In genomic region chr22:31488346-31488883, GRCh38 we compare ENCODE assay signal across 8 cellular contexts. TPM values are rescaled to one million over a fixed set of nuclear protein-coding genes. Genes with fewer than 3 reads are reported as not detected.
DNase-seq lines count a peak whose midpoint lies in the region; ATAC-seq, FAIRE-seq and TF ChIP-seq lines count a peak whose summit lies in the region.

No MANE protein-coding gene starts in this region.

- peak overlapping the region; percentile 97 to 100; a peak in 5 of 6 replicates for H3K27ac ChIP-seq in A549
- H3K27ac ChIP-seq in mesodermal cell (ENCODE audit: low read depth, low read length, severe bottlenecking) = no peak overlapping the region

- H3K27me3 ChIP-seq in HAP-1 (ENCODE audit: low read depth) = no peaks in the 10 kb centered on the region

- in situ Hi-C loops in HAP-1 (cut with MboI; ENCODE audit: low sequenced_read_pairs) = no loop called here
- in situ Hi-C loops in astrocyte of the spinal cord (cut with HindIII; ENCODE audit: low sequenced_read_pairs) = no loop called here

- H3K4me2 ChIP-seq in A549 = peak overlapping the region; percentile 86

- TF ChIP-seq CTCF in A549 (IDR thresholded peaks at IDR 0.05) (no peak), astrocyte of the spinal cord (IDR thresholded peaks at IDR 0.05; ENCODE audit: low read depth, low read length) (no peak)

- POLR2A ChIA-PET in A549 (lab: Yijun Ruan, JAX) = no interaction called here

- CTCF ChIA-PET in A549 (lab: Yijun Ruan, JAX) = interaction anchor here (0.8 to 1.2 kb wide), 4 partner anchors 21 to 482 kb away, joined by 3 to 4 read pairs (median 3); no protein-coding TSS in a partner anchor

- no peak for FAIRE-seq in A549 (lab: Jason Lieb, UNC)

- H3K36me3 ChIP-seq in HAP-1 (replicated peaks) (peaks cover 45% of the 10 kb centered on the region), mesodermal cell (ENCODE audit: control insufficient read depth, insufficient read depth, low read length) (peaks cover 45% of the 10 kb centered on the region)

- no peak for TF ChIP-seq EP300 in A549 (IDR thresholded peaks at IDR 0.05)

- H3K4me3 ChIP-seq in A549 (peak overlapping the region; percentile 97), HAP-1 (peak overlapping the region; percentile 86), astrocyte of the spinal cord (ENCODE audit: low read depth, low read length) (peak overlapping the region; percentile 89), mesodermal cell (ENCODE audit: extremely low read depth, insufficient read depth, low read length, poor library complexity, severe bottlenecking) (peak overlapping the region; percentile 77)

- 26% methylated on average over 6 of the region's 6 CpGs for WGBS in A549 (ENCODE audit: missing lambda C conversion rate)
- 86 to 88% methylated on average over 2 to 3 of the region's 6 CpGs for WGBS in mesodermal cell (ENCODE audit: insufficient coverage in 2 of 2), 2 experiments

- TF ChIP-seq RAD21 in A549 (conservative IDR thresholded peaks at IDR 0.05 in 1 of 2, IDR thresholded peaks at IDR 0.05 in 1 of 2) = no peak

- H3K9me3 ChIP-seq in A549 (no peaks in the 10 kb centered on the region), HAP-1 (no peaks in the 10 kb centered on the region), mesodermal cell (ENCODE audit: control insufficient read depth, low read length) (no peaks in the 10 kb centered on the region)

- H3K4me1 ChIP-seq in A549 = peaks cover 16% of the 10 kb centered on the region
- H3K4me1 ChIP-seq in HAP-1 = peaks cover 13% of the 10 kb centered on the region; the same call in 1 of the 2 replicates
- peaks cover 10% of the 10 kb centered on the region for H3K4me1 ChIP-seq in mesodermal cell (ENCODE audit: control insufficient read depth, insufficient read depth, low read length, poor library complexity, severe bottlenecking)

- DNase-seq in A549 (ENCODE audit: low read depth in 1 of 2, low spot score in 1 of 2) = no peak
- DNase-seq in HAP-1 (ENCODE audit: low spot score in 2 of 2) = no peak
- no peak for DNase-seq in astrocyte of the spinal cord (ENCODE audit: low read depth, low spot score)
- no peak for DNase-seq in GM03348 (ENCODE audit: low spot score)
- no peak for DNase-seq in COR-L47 (lab: John Stamatoyannopoulos, UW)
- no peak for DNase-seq in glomerular visceral epithelial cell (ENCODE audit: extremely low spot score)

- TF ChIP-seq POLR2A in A549 (IDR thresholded peaks at IDR 0.05; ENCODE audit: low read length) = no peak

- no peak for ATAC-seq in A549
- no peak for ATAC-seq in HG02870 (IDR thresholded peaks at IDR 0.05; ENCODE audit: unreplicated experiment)

TF ChIP-seq in A549, 52 proteins besides CTCF, POLR2A, EP300 and RAD21:
- TF ChIP-seq CBX8 (IDR thresholded peaks at IDR 0.05) (no peak), RNF2 (IDR thresholded peaks at IDR 0.05; ENCODE audit: borderline replicate concordance, low read depth) (no peak), TFCP2L1 (CRISPR knock-in tag; IDR thresholded peaks at IDR 0.05) (no peak), BHLHE40 (IDR thresholded peaks at IDR 0.05; ENCODE audit: low read depth, low read length) (no peak), BCL3 (IDR thresholded peaks at IDR 0.05) (no peak), HMGXB4 (CRISPR knock-in tag; IDR thresholded peaks at IDR 0.05; ENCODE audit: borderline replicate concordance) (no peak), SMC3 (IDR thresholded peaks at IDR 0.05) (no peak), ESRRA (IDR thresholded peaks at IDR 0.05; ENCODE audit: borderline replicate concordance, low read length) (no peak), CHD2 (IDR thresholded peaks at IDR 0.05; ENCODE audit: low read length, partially characterized antibody) (no peak), TP53 (CRISPR knock-in tag; IDR thresholded peaks at IDR 0.05) (no peak), NPAS2 (CRISPR knock-in tag; IDR thresholded peaks at IDR 0.05; ENCODE audit: borderline replicate concordance) (no peak), USF2 (IDR thresholded peaks at IDR 0.05) (no peak), HEYL (CRISPR knock-in tag; IDR thresholded peaks at IDR 0.05) (no peak), POLR2AphosphoS2 (conservative IDR thresholded peaks at IDR 0.05; ENCODE audit: low read length) (no peak)
- TF ChIP-seq, protein P1, sequence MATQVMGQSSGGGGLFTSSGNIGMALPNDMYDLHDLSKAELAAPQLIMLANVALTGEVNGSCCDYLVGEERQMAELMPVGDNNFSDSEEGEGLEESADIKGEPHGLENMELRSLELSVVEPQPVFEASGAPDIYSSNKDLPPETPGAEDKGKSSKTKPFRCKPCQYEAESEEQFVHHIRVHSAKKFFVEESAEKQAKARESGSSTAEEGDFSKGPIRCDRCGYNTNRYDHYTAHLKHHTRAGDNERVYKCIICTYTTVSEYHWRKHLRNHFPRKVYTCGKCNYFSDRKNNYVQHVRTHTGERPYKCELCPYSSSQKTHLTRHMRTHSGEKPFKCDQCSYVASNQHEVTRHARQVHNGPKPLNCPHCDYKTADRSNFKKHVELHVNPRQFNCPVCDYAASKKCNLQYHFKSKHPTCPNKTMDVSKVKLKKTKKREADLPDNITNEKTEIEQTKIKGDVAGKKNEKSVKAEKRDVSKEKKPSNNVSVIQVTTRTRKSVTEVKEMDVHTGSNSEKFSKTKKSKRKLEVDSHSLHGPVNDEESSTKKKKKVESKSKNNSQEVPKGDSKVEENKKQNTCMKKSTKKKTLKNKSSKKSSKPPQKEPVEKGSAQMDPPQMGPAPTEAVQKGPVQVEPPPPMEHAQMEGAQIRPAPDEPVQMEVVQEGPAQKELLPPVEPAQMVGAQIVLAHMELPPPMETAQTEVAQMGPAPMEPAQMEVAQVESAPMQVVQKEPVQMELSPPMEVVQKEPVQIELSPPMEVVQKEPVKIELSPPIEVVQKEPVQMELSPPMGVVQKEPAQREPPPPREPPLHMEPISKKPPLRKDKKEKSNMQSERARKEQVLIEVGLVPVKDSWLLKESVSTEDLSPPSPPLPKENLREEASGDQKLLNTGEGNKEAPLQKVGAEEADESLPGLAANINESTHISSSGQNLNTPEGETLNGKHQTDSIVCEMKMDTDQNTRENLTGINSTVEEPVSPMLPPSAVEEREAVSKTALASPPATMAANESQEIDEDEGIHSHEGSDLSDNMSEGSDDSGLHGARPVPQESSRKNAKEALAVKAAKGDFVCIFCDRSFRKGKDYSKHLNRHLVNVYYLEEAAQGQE (IDR thresholded peaks at IDR 0.05) = no peak

RNA-seq across cellular contexts. Expression of gene EIF4ENIF1, which starts 1.2 kb away (rescaled TPM):
- polyA plus RNA-seq in A549 (2011; rRNA removed) (14.5 and 15.5 TPM in 2 replicates), A549 (2017; fragmentation: RNase III; extraction: RNeasy Plus Mini Kit Qiagen cat#74134 plus additional on column Dnase treatment) (10.3 to 11.8 TPM (median 11.6 TPM) in 3 replicates)
- 8.4 and 12.2 TPM in 2 replicates for polyA plus RNA-seq in A549 (2012; cell fraction: cytosol; rRNA removed)
- polyA plus RNA-seq in A549 (2012; cell fraction: nucleus; rRNA removed) = 15.9 and 16.6 TPM in 2 replicates
- 15.3 and 18.1 TPM in 2 replicates for polyA minus RNA-seq in A549 (2011; rRNA and poly(A)+ RNA removed)
- 23.1 TPM for polyA plus RNA-seq in mesodermal cell (2013, experiment 1 of 2)
- polyA plus RNA-seq in mesodermal cell (2013, experiment 2 of 2) = 24.9 TPM

RNA-seq across cellular contexts. Expression of gene SFI1, which starts 7.9 kb away (rescaled TPM):
- 6.8 and 11.0 TPM in 2 replicates for polyA plus RNA-seq in A549 (2011; rRNA removed)
- polyA plus RNA-seq in A549 (2012; cell fraction: cytosol; rRNA removed) = 12.8 and 14.7 TPM in 2 replicates
- polyA plus RNA-seq in A549 (2012; cell fraction: nucleus; rRNA removed) = 104 and 121 TPM in 2 replicates
- polyA plus RNA-seq in A549 (2017; fragmentation: RNase III; extraction: RNeasy Plus Mini Kit Qiagen cat#74134 plus additional on column Dnase treatment) = 16.1 to 18.4 TPM (median 17.9 TPM) in 3 replicates
- 18.2 and 21.0 TPM in 2 replicates for polyA minus RNA-seq in A549 (2011; rRNA and poly(A)+ RNA removed)
- polyA plus RNA-seq in mesodermal cell (2013, experiment 1 of 2) = 23.1 TPM
- 20.4 TPM for polyA plus RNA-seq in mesodermal cell (2013, experiment 2 of 2)
